20 cellular contexts compared by ENCODE assay signal in the genomic region with DNA sequence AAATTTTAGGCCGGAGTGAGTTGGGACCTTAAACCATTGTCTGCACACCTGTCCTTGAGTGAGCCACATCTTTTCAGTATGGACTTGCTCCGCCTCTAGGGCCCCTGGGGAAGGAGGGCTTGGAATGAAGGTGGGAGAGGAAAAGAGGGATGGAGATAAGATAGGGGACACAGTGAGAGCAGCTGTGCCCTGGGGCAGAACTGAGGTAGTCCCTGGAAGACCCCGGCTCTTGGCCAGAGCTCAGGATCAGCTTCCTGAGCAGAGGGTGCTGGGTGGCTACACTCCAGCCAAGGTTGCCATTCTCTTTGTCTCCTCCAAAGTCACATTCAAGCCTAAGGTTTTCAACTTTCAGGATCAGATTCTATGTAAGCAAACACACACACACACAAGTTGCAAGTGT.
"Had no signal": no experiment of that assay in that cellular context is flagged by ENCODE, and none has a peak within 500 bp of the region (broad histone marks: within the 10 kb centered on the region; RNA-seq: fewer than 3 reads in every experiment).

No MANE protein-coding gene starts in this region.

- H3K27me3 Mint-ChIP-seq: activated B cell treated with CpG ODN at 0.5 μM for 24 hours; dendritic cell treated with granulocyte-macrophage colony-stimulating factor and Interleukin-4, amounts not matched to agents 40 ng/mL and 50 ng/mL, for 4 days; naive thymus-derived CD4-positive, alpha-beta T cell; stimulated activated memory B cell treated with anti-CD40 and anti-IgM and Interleukin-4, amounts not matched to agents 10 μg/mL and 1 μg/mL and 100 μg/mL, for 72 hours had no signal

- H3K27ac ChIP-seq: body of pancreas, lower lobe of right lung, ovary, psoas muscle, right atrium auricular region, stomach, suprapubic skin, tibial nerve had no signal

- H3K27me3 ChIP-seq: body of pancreas, ovary, right atrium auricular region, stomach, suprapubic skin, tibial nerve had no signal

- H3K9me3 ChIP-seq: body of pancreas, lower lobe of right lung, ovary, psoas muscle, right atrium auricular region, stomach, suprapubic skin, tibial nerve had no signal

- H3K27ac Mint-ChIP-seq: activated B cell treated with CpG ODN at 0.5 μM for 24 hours; T-helper 1 cell treated with Interleukin-12 subunit alpha and Interleukin-12 subunit beta and Interleukin-4 antibody, amounts not matched to agents 30 μg/mL and 1 μg/mL, for 36 hours had no signal

- ATAC-seq: body of pancreas; left lobe of liver; lower lobe of right lung; naive thymus-derived CD4-positive, alpha-beta T cell; psoas muscle; stimulated activated memory B cell treated with anti-CD40 and anti-IgM and Interleukin-4, amounts not matched to agents 10 μg/mL and 1 μg/mL and 100 μg/mL, for 72 hours had no signal

- H3K9me3 Mint-ChIP-seq: activated B cell treated with CpG ODN at 0.5 μM for 24 hours; activated T-helper 1 cell treated with anti-CD3 and anti-CD28 coated beads, Interleukin-12 subunit alpha, Interleukin-12 subunit beta, Interleukin-2, Interleukin-4 antibody, amounts not matched to agents 30 ng/mL and 10 ng/mL and 1 ng/mL, durations not matched to agents 14 hours and 24 hours and 36 hours; dendritic cell treated with granulocyte-macrophage colony-stimulating factor and Interleukin-4, amounts not matched to agents 40 ng/mL and 50 ng/mL, for 4 days; naive thymus-derived CD4-positive, alpha-beta T cell; stimulated activated memory B cell treated with anti-CD40 and anti-IgM and Interleukin-4, amounts not matched to agents 10 μg/mL and 1 μg/mL and 100 μg/mL, for 72 hours; T-helper 1 cell treated with Interleukin-12 subunit alpha and Interleukin-12 subunit beta and Interleukin-4 antibody, amounts not matched to agents 30 μg/mL and 1 μg/mL, for 36 hours had no signal

- H3K4me3 Mint-ChIP-seq: activated B cell treated with CpG ODN at 0.5 μM for 24 hours; activated T-helper 1 cell treated with anti-CD3 and anti-CD28 coated beads, Interleukin-12 subunit alpha, Interleukin-12 subunit beta, Interleukin-2, Interleukin-4 antibody, amounts not matched to agents 30 ng/mL and 10 ng/mL and 1 ng/mL, durations not matched to agents 14 hours and 24 hours and 36 hours; naive thymus-derived CD4-positive, alpha-beta T cell; stimulated activated memory B cell treated with anti-CD40 and anti-IgM and Interleukin-4, amounts not matched to agents 10 μg/mL and 1 μg/mL and 100 μg/mL, for 72 hours; T-helper 1 cell treated with Interleukin-12 subunit alpha and Interleukin-12 subunit beta and Interleukin-4 antibody, amounts not matched to agents 30 μg/mL and 1 μg/mL, for 36 hours had no signal

- H3K4me3 ChIP-seq: body of pancreas, lower lobe of right lung, ovary, psoas muscle, right atrium auricular region, stomach, suprapubic skin, tibial nerve had no signal

- H3K4me1 ChIP-seq: body of pancreas, psoas muscle had no signal

- H3K36me3 ChIP-seq: lower lobe of right lung, ovary, right atrium auricular region, suprapubic skin had no signal

- DNase-seq: activated B cell treated with CpG ODN at 0.5 μM for 24 hours; activated CD4-positive, alpha-beta T cell treated with anti-CD3 and anti-CD28 coated beads for 4 hours; activated CD4-positive, alpha-beta T cell treated with anti-CD3 and anti-CD28 coated beads, Interleukin-2, amount 50 U/mL, for 48 hours; body of pancreas; effector CD4-positive, alpha-beta T cell; lower lobe of right lung; mesendoderm; naive thymus-derived CD4-positive, alpha-beta T cell; psoas muscle; stimulated activated CD4-positive, alpha-beta T cell treated with anti-CD3 and anti-CD28 coated beads, Interleukin-1b, Interleukin-23, amount 100 ng/mL, for 48 hours; stomach had no signal
